Comparison of ENCODE assay signal across 8 cellular contexts in genomic region chr3:190339130-190339529, GRCh38. TPM values are rescaled to one million over a fixed set of nuclear protein-coding genes. Genes with fewer than 3 reads are reported as not detected.
DNase-seq lines count a peak whose midpoint lies in the region; ATAC-seq, FAIRE-seq and TF ChIP-seq lines count a peak whose summit lies in the region.

No MANE protein-coding gene starts in this region.

- H3K27me3 ChIP-seq in keratinocyte (ENCODE audit: control insufficient read depth, extremely low read depth, insufficient read depth, low read length), result no peaks in the 10 kb centered on the region

- H4K20me1 ChIP-seq in keratinocyte (ENCODE audit: control insufficient read depth, extremely low read depth, insufficient read depth, low read length), result no peaks in the 10 kb centered on the region

- H3K4me1 ChIP-seq in keratinocyte (ENCODE audit: control insufficient read depth, extremely low read depth, insufficient read depth, low read length), result peaks cover 47% of the 10 kb centered on the region

- dilution Hi-C loops in keratinocyte (cut with MboI; ENCODE audit: extremely low pct_ligation_motif_present, low sequenced_read_pairs), result no loop called here

- ATAC-seq in GM21825 (IDR thresholded peaks at IDR 0.05; ENCODE audit: unreplicated experiment) (peak; percentile 77), GM18520 (IDR thresholded peaks at IDR 0.05; ENCODE audit: unreplicated experiment) (no peak), natural killer cell (no peak)

- peaks cover 0 to 6% of the 10 kb centered on the region in 2 donors for H3K9me3 Mint-ChIP-seq in natural killer cell

- H3K36me3 ChIP-seq in keratinocyte (ENCODE audit: control insufficient read depth in 2 of 2, extremely low read depth in 1 of 2, insufficient read depth in 2 of 2, low read length in 2 of 2), result no peaks in the 10 kb centered on the region

- H2AFZ ChIP-seq in keratinocyte (ENCODE audit: control insufficient read depth, low read length), result no peak overlapping the region

- H3K36me3 Mint-ChIP-seq in natural killer cell, result no peaks in the 10 kb centered on the region

- no peak overlapping the region for H3K27ac Mint-ChIP-seq in natural killer cell

- no peak overlapping the region for H3K4me3 Mint-ChIP-seq in natural killer cell

- H3K27me3 Mint-ChIP-seq in natural killer cell (ENCODE audit: low read depth in 2 of 2), result no peaks in the 10 kb centered on the region

- H3K4me1 Mint-ChIP-seq in natural killer cell, result peaks cover 0 to 5% of the 10 kb centered on the region in 2 donors

- intact Hi-C loops in natural killer cell (cut with micrococcal nuclease), result no loop called here

- TF ChIP-seq CTCF in GM10266 (IDR thresholded peaks at IDR 0.05; ENCODE audit: control insufficient read depth, insufficient read depth, low read depth, missing control alignments), result peak; percentile 5
- TF ChIP-seq CTCF in keratinocyte (optimal IDR thresholded peaks at IDR 0.05 in 1 of 3, IDR thresholded peaks at IDR 0.05 in 1 of 3, conservative IDR thresholded peaks at IDR 0.05 in 1 of 3; ENCODE audit: extremely low read depth in 1 of 3, insufficient read depth in 2 of 3, low read length in 3 of 3), result peak in 1 of 3 experiments; percentile 34
- TF ChIP-seq CTCF in natural killer cell (IDR thresholded peaks at IDR 0.05), result no peak

- no peak overlapping the region for H3K4me3 ChIP-seq in keratinocyte (ENCODE audit: control insufficient read depth in 2 of 3, extremely low read depth in 1 of 3, insufficient read depth in 2 of 3, low read depth in 1 of 3, low read length in 3 of 3)

- DNase-seq in GM10266 (ENCODE audit: extremely low spot score), result no peak
- DNase-seq in NOMO-1 (lab: John Stamatoyannopoulos, UW; ENCODE audit: unreplicated experiment in 2 of 2), result peak; percentile 15 to 73
- no peak for DNase-seq in keratinocyte (ENCODE audit: low read depth, low spot score)
- no peak for DNase-seq in NCI-H2029 treated with DMSO at 0.1 percent for 48 hours (lab: John Stamatoyannopoulos, UW)
- no peak for DNase-seq in NCI-H510A (lab: John Stamatoyannopoulos, UW)
- DNase-seq in natural killer cell, result no peak

- H3K27ac ChIP-seq in keratinocyte (ENCODE audit: control insufficient read depth, insufficient read depth, low read length), result peak overlapping the region; percentile 51

- H3K9ac ChIP-seq in keratinocyte (ENCODE audit: control insufficient read depth, extremely low read depth, insufficient read depth, low read length), result peak overlapping the region; percentile 10

- no peaks in the 10 kb centered on the region for H3K79me2 ChIP-seq in keratinocyte (ENCODE audit: control insufficient read depth, insufficient read depth, low read length)

- no peaks in the 10 kb centered on the region for H3K9me3 ChIP-seq in keratinocyte (ENCODE audit: control insufficient read depth, low read depth, low read length)

- no peak for FAIRE-seq in keratinocyte (lab: Jason Lieb, UNC)

- no peaks in the 10 kb centered on the region for H3K9me1 ChIP-seq in keratinocyte (ENCODE audit: control insufficient read depth, extremely low read depth, insufficient read depth, low read length)

- peak overlapping the region; percentile 7 for H3K4me2 ChIP-seq in keratinocyte (ENCODE audit: control insufficient read depth, extremely low read depth, insufficient read depth, low read depth, low read length)

RNA-seq across cellular contexts. Expression of gene CLDN1, which starts 16.9 kb away (rescaled TPM):
- 126 to 406 TPM (median 218 TPM) in 3 replicates for polyA plus RNA-seq in keratinocyte
- 145 TPM for polyA plus RNA-seq in keratinocyte (2011; ENCODE audit: low read depth)
- polyA plus RNA-seq in keratinocyte (2011; cell fraction: cytosol; rRNA removed), result 142 and 283 TPM in 2 replicates
- 856 and 1,206 TPM in 2 replicates for polyA plus RNA-seq in keratinocyte (2011; cell fraction: nucleus; rRNA removed)
- polyA plus RNA-seq in keratinocyte (2012; ENCODE audit: low replicate concordance), result 97.6 and 476 TPM in 2 replicates
- 95.8 to 637 TPM (median 395 TPM) in 3 replicates for polyA minus RNA-seq in keratinocyte
- 140 TPM for polyA minus RNA-seq in keratinocyte (2011; cell fraction: cytosol; rRNA and poly(A)+ RNA removed)
- polyA minus RNA-seq in keratinocyte (2011; cell fraction: nucleus; rRNA and poly(A)+ RNA removed), result 726 and 1,190 TPM in 2 replicates
- not detected for total RNA-seq in natural killer cell

RNA-seq across cellular contexts. Expression of gene CLDN16, which starts 48.8 kb away (rescaled TPM):
- 0.52 to 2.6 TPM (median 0.88 TPM) in 3 replicates for polyA plus RNA-seq in keratinocyte
- 4.1 TPM for polyA plus RNA-seq in keratinocyte (2011; ENCODE audit: low read depth)
- polyA plus RNA-seq in keratinocyte (2011; cell fraction: cytosol; rRNA removed), result 1.7 and 2.1 TPM in 2 replicates
- 1.8 and 2.2 TPM in 2 replicates for polyA plus RNA-seq in keratinocyte (2011; cell fraction: nucleus; rRNA removed)
- 0.40 and 6.2 TPM in 2 replicates for polyA plus RNA-seq in keratinocyte (2012; ENCODE audit: low replicate concordance)
- 1.2 to 6.1 TPM (median 3.2 TPM) in 3 replicates for polyA minus RNA-seq in keratinocyte
- not detected for polyA minus RNA-seq in keratinocyte (2011; cell fraction: cytosol; rRNA and poly(A)+ RNA removed)
- polyA minus RNA-seq in keratinocyte (2011; cell fraction: nucleus; rRNA and poly(A)+ RNA removed), result 2.9 and 3.3 TPM in 2 replicates
- not detected for total RNA-seq in natural killer cell

Comparison
In these comparisons a context has a peak if more than half of its experiments do, and no peak if none do; other contexts are left out.
1. DNase-seq: peak in NOMO-1 (2 of 2); none in GM10266 (single experiment), keratinocyte (single experiment), NCI-H2029 treated with DMSO at 0.1 percent for 48 hours (single experiment), NCI-H510A (single experiment) and natural killer cell (single experiment).